In genomic region chr2:67879586-67880290, GRCh38 we compare ENCODE assay signal across 18 cellular contexts.
DNase-seq lines count a peak whose midpoint lies in the region; ATAC-seq, FAIRE-seq and TF ChIP-seq lines count a peak whose summit lies in the region.
"Had no signal": no experiment of that assay in that cellular context is flagged by ENCODE, and none has a peak within 500 bp of the region (broad histone marks: within the 10 kb centered on the region; RNA-seq: fewer than 3 reads in every experiment).

No MANE protein-coding gene starts in this region.

- DNase-seq in HK-2 (ENCODE audit: unreplicated experiment) = peak; percentile 33
- DNase-seq in astrocyte (ENCODE audit: low read depth) = peak; percentile 77
- peak; percentile 76 for DNase-seq in glomerular visceral epithelial cell (ENCODE audit: extremely low spot score)
- no peak for DNase-seq in aorta
- no peak for DNase-seq in amniotic stem cell (lab: John Stamatoyannopoulos, UW)
- no peak for DNase-seq in activated CD4-positive, alpha-beta T cell treated with anti-CD3 and anti-CD28 coated beads for 36 hours
- DNase-seq: activated T-cell treated with anti-CD3 and anti-CD28 coated beads for 4 hours; CD8-positive, alpha-beta T cell; effector memory CD4-positive, alpha-beta T cell; NCI-H1417; Peyer's patch; T-helper 1 cell had no signal

- H3K9me3 ChIP-seq in astrocyte (ENCODE audit: insufficient read depth, low read depth, low read length) (no peaks in the 10 kb centered on the region), aorta (ENCODE audit: control insufficient read depth, low read length) (no peaks in the 10 kb centered on the region)
- H3K9me3 ChIP-seq: Peyer's patch had no signal

- peaks cover 2% of the 10 kb centered on the region for H3K27me3 Mint-ChIP-seq in astrocyte (ENCODE audit: low read depth, unreplicated experiment)
- H3K27me3 Mint-ChIP-seq in activated CD4-positive, alpha-beta T cell treated with anti-CD3 and anti-CD28 coated beads for 36 hours = peaks cover 14% of the 10 kb centered on the region

- H2AFZ ChIP-seq in astrocyte (ENCODE audit: low read depth, low read length) = peak overlapping the region; percentile 76

- intact Hi-C loops in aorta (cut with DNase I) = no loop called here
- intact Hi-C loops in activated CD4-positive, alpha-beta T cell treated with anti-CD3 and anti-CD28 coated beads for 36 hours (cut with DNase I, micrococcal nuclease) = no loop called here

- no peaks in the 10 kb centered on the region for H4K20me1 ChIP-seq in astrocyte (ENCODE audit: insufficient read depth, low read length)

- H3K4me1 ChIP-seq in astrocyte (ENCODE audit: insufficient read depth, low read length) (peaks cover 11% of the 10 kb centered on the region), aorta (ENCODE audit: control insufficient read depth in 1 of 2, insufficient read depth in 2 of 2, low read length in 2 of 2) (peaks cover 0 to 6% of the 10 kb centered on the region in 2 donors)
- H3K4me1 ChIP-seq: Peyer's patch had no signal

- no peak for FAIRE-seq in astrocyte (lab: Jason Lieb, UNC)
- FAIRE-seq: GM18507, K562 had no signal

- H3K27ac Mint-ChIP-seq in astrocyte (ENCODE audit: unreplicated experiment) = no peak overlapping the region
- H3K27ac Mint-ChIP-seq in activated CD4-positive, alpha-beta T cell treated with anti-CD3 and anti-CD28 coated beads for 36 hours = no peak overlapping the region
- H3K27ac Mint-ChIP-seq: CD8-positive, alpha-beta T cell; natural killer cell treated with Interleukin-12 subunit alpha and Interleukin-12 subunit beta and Interleukin-15 and Interleukin-18, amount 100 ng/mL, for 72 hours; stimulated activated naive CD8-positive, alpha-beta T cell treated with anti-CD3 and anti-CD28 coated beads, Interleukin-15, Interleukin-2, amounts not matched to agents 100 ng/mL and 50 ng/mL, for 24 hours had no signal

- peak overlapping the region; percentile 36 for H3K9ac ChIP-seq in astrocyte (ENCODE audit: low read length)

- H3K36me3 Mint-ChIP-seq in astrocyte (ENCODE audit: low read depth, unreplicated experiment) = no peaks in the 10 kb centered on the region
- H3K36me3 Mint-ChIP-seq in activated CD4-positive, alpha-beta T cell treated with anti-CD3 and anti-CD28 coated beads for 36 hours (ENCODE audit: low read depth) = no peaks in the 10 kb centered on the region
- H3K36me3 Mint-ChIP-seq: CD8-positive, alpha-beta T cell; natural killer cell treated with Interleukin-12 subunit alpha and Interleukin-12 subunit beta and Interleukin-15 and Interleukin-18, amount 100 ng/mL, for 72 hours had no signal

- CTCF ChIA-PET in activated CD4-positive, alpha-beta T cell treated with anti-CD3 and anti-CD28 coated beads for 36 hours (lab: Charles Lee) = interaction anchor here (0.7 kb wide), 1 partner anchor 9 kb away, joined by 3 read pairs; no protein-coding TSS in a partner anchor

- H3K4me3 ChIP-seq in astrocyte (ENCODE audit: insufficient read depth, low read depth, low read length) (no peak overlapping the region), aorta (ENCODE audit: low read length in 2 of 2) (no peak overlapping the region)
- H3K4me3 ChIP-seq: K562, Peyer's patch, skin epidermis had no signal

- peaks cover 5% of the 10 kb centered on the region for H3K4me1 Mint-ChIP-seq in astrocyte (ENCODE audit: low read depth, unreplicated experiment)
- H3K4me1 Mint-ChIP-seq in activated CD4-positive, alpha-beta T cell treated with anti-CD3 and anti-CD28 coated beads for 36 hours = no peaks in the 10 kb centered on the region

- no peaks in the 10 kb centered on the region for H3K36me3 ChIP-seq in astrocyte (ENCODE audit: insufficient read depth, low read length)
- H3K36me3 ChIP-seq in aorta (ENCODE audit: control insufficient read depth in 1 of 2, insufficient read depth in 2 of 2, low read length in 1 of 2) = no peaks in the 10 kb centered on the region
- H3K36me3 ChIP-seq: Peyer's patch had no signal

- POLR2A ChIA-PET in activated CD4-positive, alpha-beta T cell treated with anti-CD3 and anti-CD28 coated beads for 36 hours (lab: Charles Lee) = no interaction called here

- 32% methylated on average over 4 of the region's 4 CpGs for WGBS in aorta, 2 donors

- ATAC-seq in aorta (ENCODE audit: low FRiP score) (no peak), GM21390 (IDR thresholded peaks at IDR 0.05; ENCODE audit: unreplicated experiment) (no peak)
- no peak for ATAC-seq in activated CD4-positive, alpha-beta T cell treated with anti-CD3 and anti-CD28 coated beads for 36 hours
- ATAC-seq: CD8-positive, alpha-beta T cell; K562; natural killer cell treated with Interleukin-12 subunit alpha and Interleukin-12 subunit beta and Interleukin-15 and Interleukin-18, amount 100 ng/mL, for 72 hours had no signal

- H3K4me3 Mint-ChIP-seq in astrocyte (ENCODE audit: unreplicated experiment) = no peak overlapping the region
- no peak overlapping the region for H3K4me3 Mint-ChIP-seq in activated CD4-positive, alpha-beta T cell treated with anti-CD3 and anti-CD28 coated beads for 36 hours
- H3K4me3 Mint-ChIP-seq: CD8-positive, alpha-beta T cell; natural killer cell treated with Interleukin-12 subunit alpha and Interleukin-12 subunit beta and Interleukin-15 and Interleukin-18, amount 100 ng/mL, for 72 hours; stimulated activated naive CD8-positive, alpha-beta T cell treated with anti-CD3 and anti-CD28 coated beads, Interleukin-15, Interleukin-2, amounts not matched to agents 100 ng/mL and 50 ng/mL, for 24 hours had no signal

- H3K9me3 Mint-ChIP-seq in astrocyte (ENCODE audit: unreplicated experiment) = no peaks in the 10 kb centered on the region
- no peaks in the 10 kb centered on the region for H3K9me3 Mint-ChIP-seq in activated CD4-positive, alpha-beta T cell treated with anti-CD3 and anti-CD28 coated beads for 36 hours (ENCODE audit: low read depth)
- H3K9me3 Mint-ChIP-seq: CD8-positive, alpha-beta T cell; natural killer cell treated with Interleukin-12 subunit alpha and Interleukin-12 subunit beta and Interleukin-15 and Interleukin-18, amount 100 ng/mL, for 72 hours; stimulated activated naive CD8-positive, alpha-beta T cell treated with anti-CD3 and anti-CD28 coated beads, Interleukin-15, Interleukin-2, amounts not matched to agents 100 ng/mL and 50 ng/mL, for 24 hours had no signal

- no peaks in the 10 kb centered on the region for H3K27me3 ChIP-seq in astrocyte (ENCODE audit: insufficient read depth, low read length)
- no peaks in the 10 kb centered on the region for H3K27me3 ChIP-seq in aorta (ENCODE audit: control insufficient read depth in 1 of 2, insufficient read depth in 2 of 2, low read length in 1 of 2)
- H3K27me3 ChIP-seq: Peyer's patch had no signal

- no peaks in the 10 kb centered on the region for H3K79me2 ChIP-seq in astrocyte (ENCODE audit: insufficient read depth, low read length)

- peak overlapping the region; percentile 76 for H3K27ac ChIP-seq in astrocyte (ENCODE audit: low read depth, low read length)
- H3K27ac ChIP-seq in aorta (ENCODE audit: low read depth in 1 of 2, low read length in 2 of 2) = peak overlapping the region; percentile 36 to 90
- H3K27ac ChIP-seq: Peyer's patch had no signal

- TF ChIP-seq CTCF in astrocyte (IDR thresholded peaks at IDR 0.05; ENCODE audit: insufficient read depth, low read depth, low read length) = no peak

- peak overlapping the region; percentile 71 for H3K4me2 ChIP-seq in astrocyte (ENCODE audit: low read length)

Comparison
In these comparisons a context has a peak if more than half of its experiments do, and no peak if none do; other contexts are left out.
1. DNase-seq: peak in HK-2 (single experiment), astrocyte (single experiment) and glomerular visceral epithelial cell (single experiment); none in aorta (0 of 2), amniotic stem cell (single experiment) and activated CD4-positive, alpha-beta T cell treated with anti-CD3 and anti-CD28 coated beads for 36 hours (single experiment).